Comparison of ENCODE assay signal across 8 cellular contexts in the genomic region with DNA sequence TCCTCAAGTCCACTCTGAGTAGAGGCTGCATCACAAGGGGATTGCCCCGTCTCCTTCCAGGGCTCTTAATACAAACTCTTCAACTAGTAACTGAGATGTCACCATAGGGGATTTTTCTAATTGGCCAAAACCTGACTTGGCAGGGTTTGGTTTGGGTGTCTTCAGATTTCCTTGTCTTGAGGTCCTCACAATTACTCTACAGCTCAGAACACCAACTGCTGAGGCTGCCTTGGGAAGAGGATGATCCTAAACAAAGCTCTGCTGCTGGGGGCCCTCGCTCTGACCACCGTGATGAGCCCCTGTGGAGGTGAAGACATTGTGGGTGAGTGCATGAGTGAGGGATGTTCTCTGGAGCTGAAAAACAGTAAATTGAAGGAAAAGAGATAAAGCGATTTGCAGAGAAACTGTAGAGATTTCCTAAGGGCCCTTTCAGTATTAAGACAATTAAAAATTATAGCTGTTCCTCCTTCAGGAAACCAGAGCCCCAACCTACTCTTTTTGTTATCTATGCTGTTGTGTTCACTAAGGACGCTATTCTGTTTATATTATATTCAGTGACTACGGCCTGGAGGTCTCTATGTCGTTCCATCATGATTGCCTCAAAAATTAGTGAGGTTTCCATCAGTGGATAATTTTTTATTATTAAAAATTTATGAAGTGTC. TPM values are rescaled to one million over a fixed set of nuclear protein-coding genes. Genes with fewer than 3 reads are reported as not detected.
DNase-seq lines count a peak whose midpoint lies in the region; ATAC-seq and TF ChIP-seq lines count a peak whose summit lies in the region.

A gene (plus strand): TSS at position 188 of the 662 bp plus-strand sequence. CDS start 53 bp downstream, at position 241.

- no peaks in the 10 kb centered on the region for H3K36me3 Mint-ChIP-seq in CD8-positive, alpha-beta memory T cell
- H3K36me3 Mint-ChIP-seq in mesothelial cell of epicardium, result no peaks in the 10 kb centered on the region

- peaks cover 17 to 49% (median 47%) of the 10 kb centered on the region in 3 donors for H3K4me1 Mint-ChIP-seq in CD8-positive, alpha-beta memory T cell
- H3K4me1 Mint-ChIP-seq in mesothelial cell of epicardium, result peaks cover 2% of the 10 kb centered on the region

- WGBS in right cardiac atrium, result 44% methylated on average over 7 of the region's 7 CpGs

- ATAC-seq in GM19395 (IDR thresholded peaks at IDR 0.05; ENCODE audit: unreplicated experiment), result peak; percentile 68
- ATAC-seq in HG03442 (IDR thresholded peaks at IDR 0.05; ENCODE audit: unreplicated experiment), result peak; percentile 54
- ATAC-seq in right cardiac atrium, result peak; percentile 42 to 50

- no peaks in the 10 kb centered on the region for H3K9me3 ChIP-seq in CD8-positive, alpha-beta memory T cell (ENCODE audit: low read length)
- H3K9me3 ChIP-seq in right cardiac atrium (ENCODE audit: control insufficient read depth, low read length), result no peaks in the 10 kb centered on the region

- POLR2A ChIA-PET in CD8-positive, alpha-beta memory T cell (lab: Charles Lee), result no interaction called here

- H3K36me3 ChIP-seq in CD8-positive, alpha-beta memory T cell (ENCODE audit: insufficient read depth, low read length), result no peaks in the 10 kb centered on the region

- peak within 1 kb of the TSS in 7 of 8 donors; percentile 66 to 94 (median 86) for H3K27ac Mint-ChIP-seq in CD8-positive, alpha-beta memory T cell
- H3K27ac Mint-ChIP-seq in mesothelial cell of epicardium, result no peak within 1 kb of the TSS

- no peaks in the 10 kb centered on the region for H3K9me3 Mint-ChIP-seq in CD8-positive, alpha-beta memory T cell
- no peaks in the 10 kb centered on the region for H3K9me3 Mint-ChIP-seq in mesothelial cell of epicardium

- peaks cover 2 to 6% of the 10 kb centered on the region in 2 donors for H3K27me3 Mint-ChIP-seq in CD8-positive, alpha-beta memory T cell
- H3K27me3 Mint-ChIP-seq in mesothelial cell of epicardium (ENCODE audit: low read depth), result peaks cover 4% of the 10 kb centered on the region

- peak in 1 of 5 donors; percentile 10 for DNase-seq in CD8-positive, alpha-beta memory T cell
- DNase-seq in right cardiac atrium (no peak), NCI-H510A (lab: John Stamatoyannopoulos, UW) (no peak), DMS153 treated with DMSO at 0.1 percent for 48 hours (lab: John Stamatoyannopoulos, UW; ENCODE audit: unreplicated experiment) (no peak), mesothelial cell of epicardium (ENCODE audit: low spot score in 2 of 2, unreplicated experiment in 2 of 2) (no peak), hepatic stellate cell (ENCODE audit: low spot score) (no peak)

- peak within 1 kb of the TSS; percentile 68 for H3K27ac ChIP-seq in CD8-positive, alpha-beta memory T cell (ENCODE audit: low read depth, low read length)
- H3K27ac ChIP-seq in right cardiac atrium (ENCODE audit: low read length), result no peak within 1 kb of the TSS

- peaks cover 6% of the 10 kb centered on the region for H3K4me1 ChIP-seq in CD8-positive, alpha-beta memory T cell (ENCODE audit: insufficient read depth, low read length)
- no peaks in the 10 kb centered on the region for H3K4me1 ChIP-seq in right cardiac atrium (ENCODE audit: control insufficient read depth, insufficient read depth, low read length)

- CTCF ChIA-PET in CD8-positive, alpha-beta memory T cell (lab: Charles Lee), result no interaction called here

- TF ChIP-seq CTCF in mesothelial cell of epicardium (IDR thresholded peaks at IDR 0.05; ENCODE audit: unreplicated experiment), result no peak

- H3K4me3 Mint-ChIP-seq in CD8-positive, alpha-beta memory T cell, result peak within 1 kb of the TSS; percentile 28 to 93 (median 83)
- H3K4me3 Mint-ChIP-seq in mesothelial cell of epicardium, result no peak within 1 kb of the TSS

- peak within 1 kb of the TSS; percentile 23 for H3K4me3 ChIP-seq in CD8-positive, alpha-beta memory T cell (ENCODE audit: low read length)
- H3K4me3 ChIP-seq in right cardiac atrium (ENCODE audit: low read length), result peak within 1 kb of the TSS; percentile 4

- H3K27me3 ChIP-seq in CD8-positive, alpha-beta memory T cell (ENCODE audit: insufficient read depth, low read length, poor library complexity, severe bottlenecking), result no peaks in the 10 kb centered on the region
- no peaks in the 10 kb centered on the region for H3K27me3 ChIP-seq in right cardiac atrium (ENCODE audit: control insufficient read depth, insufficient read depth)

- intact Hi-C loops in right cardiac atrium (cut with DNase I), result no loop called here

RNA-seq across cellular contexts. Expression of the gene that starts here (rescaled TPM):
- total RNA-seq in CD8-positive, alpha-beta memory T cell, result 10 to 100 TPM; 20.3 to 22.2 TPM
- 3.2 TPM for polyA plus RNA-seq in CD8-positive, alpha-beta memory T cell
- total RNA-seq in right cardiac atrium (10 to 100 TPM in 2 of 4 donors, 1 to 10 TPM in 2; 6.5 to 18.4 (median 8.9) TPM), mesothelial cell of epicardium (not detected in 3 replicates)
- polyA plus RNA-seq in right cardiac atrium, result 6.0 TPM
